9 cellular contexts compared by ENCODE assay signal in the genomic region with DNA sequence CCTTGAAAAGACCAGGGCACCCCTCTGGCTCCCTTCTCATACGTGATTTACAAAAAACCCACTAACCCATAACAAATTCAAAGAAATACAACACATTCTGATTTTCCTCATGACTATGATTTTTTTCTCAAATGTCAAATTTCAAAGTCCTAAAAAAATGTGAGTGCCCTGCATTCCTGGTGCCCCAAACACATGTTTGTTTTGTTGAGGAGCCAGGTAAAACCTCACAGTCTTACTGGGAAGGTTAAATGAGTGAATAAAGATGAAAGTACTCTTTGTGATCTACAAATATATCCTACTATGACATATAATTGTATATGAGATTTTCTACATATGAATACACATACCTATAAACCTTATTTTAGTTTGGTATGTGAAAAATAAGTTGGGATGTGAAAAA. TPM values are rescaled to one million over a fixed set of nuclear protein-coding genes. Genes with fewer than 3 reads are reported as not detected.
"Had no signal": no experiment of that assay in that cellular context is flagged by ENCODE, and none has a peak within 500 bp of the region (broad histone marks: within the 10 kb centered on the region; RNA-seq: fewer than 3 reads in every experiment).

No MANE protein-coding gene starts in this region.

- ATAC-seq: GM12878 had no signal

- H3K4me3 ChIP-seq: GM12878 had no signal

- DNase-seq: GDM1, GF-D8 had no signal

- FAIRE-seq: G401.6, GM12878, GM12891, GM12892, GM18507, GM19239 had no signal

RNA-seq across cellular contexts. Expression of a gene that starts 30.7 kb away (rescaled TPM):
- total RNA-seq: G401, GM12878 had no signal
- polyA plus RNA-seq: GM12878 had no signal
